Comparison of ENCODE assay signal across 26 cellular contexts in genomic region chr15:71472699-71473098, GRCh38.
"Had no signal": no experiment of that assay in that cellular context is flagged by ENCODE, and none has a peak within 500 bp of the region (broad histone marks: within the 10 kb centered on the region; RNA-seq: fewer than 3 reads in every experiment).

No MANE protein-coding gene starts in this region.

- H3K27ac ChIP-seq: adrenal gland, ascending aorta, left lung, thoracic aorta had no signal

- H3K27ac Mint-ChIP-seq: activated naive CD8-positive, alpha-beta T cell; activated T-cell treated with anti-CD3 and anti-CD28 coated beads, Interleukin-2, amount 50 U/mL, for 24 hours; activated T-helper 17 cell treated with anti-CD3 and anti-CD28 coated beads, Interleukin-2, amount 50 U/mL, for 72 hours; endodermal cell; immature natural killer cell; naive B cell; type B pancreatic cell had no signal

- H3K27me3 Mint-ChIP-seq: activated naive CD8-positive, alpha-beta T cell; type B pancreatic cell had no signal

- H3K36me3 ChIP-seq: adrenal gland, ascending aorta, left lung, thoracic aorta had no signal

- DNase-seq: activated CD4-positive, alpha-beta T cell treated with anti-CD3 and anti-CD28 coated beads for 1 hour; activated CD8-positive, alpha-beta memory T cell treated with anti-CD3 and anti-CD28 coated beads for 24 hours; activated CD8-positive, alpha-beta memory T cell treated with anti-CD3 and anti-CD28 coated beads, Interleukin-2, amount 50 U/mL, for 4 hours; activated naive CD4-positive, alpha-beta T cell; activated T-cell treated with anti-CD3 and anti-CD28 coated beads, Interleukin-2, amount 50 U/mL, for 24 hours; cortex of kidney; endodermal cell; foreskin fibroblast; immature natural killer cell; kidney glomerular epithelial cell; left lung; naive B cell; occipital lobe; posterior cingulate gyrus; retina; stimulated activated CD4-positive, alpha-beta T cell treated with anti-CD3 and anti-CD28 coated beads, Interleukin-4, amount 100 ng/mL, for 1 hour; stimulated activated naive CD4-positive, alpha-beta T cell; T-helper 9 cell had no signal

- H3K36me3 Mint-ChIP-seq: activated naive CD8-positive, alpha-beta T cell; immature natural killer cell; naive B cell had no signal

- H3K4me3 Mint-ChIP-seq: activated naive CD8-positive, alpha-beta T cell; activated T-cell treated with anti-CD3 and anti-CD28 coated beads, Interleukin-2, amount 50 U/mL, for 24 hours; activated T-helper 17 cell treated with anti-CD3 and anti-CD28 coated beads, Interleukin-2, amount 50 U/mL, for 72 hours; endodermal cell; immature natural killer cell; naive B cell; neural crest cell; type B pancreatic cell had no signal

- H3K4me1 ChIP-seq: adrenal gland, left lung had no signal

- H3K4me3 ChIP-seq: adrenal gland, ascending aorta, left lung, lung, thoracic aorta had no signal

- ATAC-seq: activated T-helper 17 cell treated with anti-CD3 and anti-CD28 coated beads, Interleukin-2, amount 50 U/mL, for 72 hours; left lung had no signal

- H3K4me1 Mint-ChIP-seq: activated T-helper 17 cell treated with anti-CD3 and anti-CD28 coated beads, Interleukin-2, amount 50 U/mL, for 72 hours; immature natural killer cell; naive B cell; neural crest cell had no signal

- H3K9me3 ChIP-seq: adrenal gland, ascending aorta, left lung, thoracic aorta had no signal

- H3K9me3 Mint-ChIP-seq: activated T-cell treated with anti-CD3 and anti-CD28 coated beads, Interleukin-2, amount 50 U/mL, for 24 hours; activated T-helper 17 cell treated with anti-CD3 and anti-CD28 coated beads, Interleukin-2, amount 50 U/mL, for 72 hours; neural crest cell; type B pancreatic cell had no signal

- H3K27me3 ChIP-seq: adrenal gland, ascending aorta, left lung had no signal
